7 cellular contexts compared by ENCODE assay signal in the genomic region with DNA sequence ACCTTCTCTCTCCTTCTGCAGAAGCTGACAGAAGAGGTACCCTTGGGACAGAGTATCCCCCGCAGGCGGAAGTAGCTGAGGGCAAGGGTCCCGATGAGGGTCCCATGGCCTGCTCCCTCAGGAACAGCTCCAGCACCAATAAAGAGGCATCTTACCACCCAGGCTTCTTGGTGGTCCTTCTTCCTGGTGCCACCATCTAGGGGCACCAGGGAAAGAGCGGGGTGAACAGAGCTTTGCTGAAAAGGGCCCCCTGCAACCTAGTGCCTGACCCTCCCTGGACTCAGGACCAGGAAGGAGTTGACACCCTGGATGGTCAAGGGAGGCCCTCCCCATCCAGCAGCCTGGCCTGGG. TPM values are rescaled to one million over a fixed set of nuclear protein-coding genes. Genes with fewer than 3 reads are reported as not detected.
DNase-seq lines count a peak whose midpoint lies in the region; ATAC-seq and TF ChIP-seq lines count a peak whose summit lies in the region.

No MANE protein-coding gene starts in this region.

- no peak for TF ChIP-seq CTCF in HFFc6 (IDR thresholded peaks at IDR 0.05)

- intact Hi-C loops in left colon (cut with DNase I, micrococcal nuclease), result no loop called here

- H3K27ac ChIP-seq in substantia nigra (ENCODE audit: low read depth, low read length, poor library complexity, severe bottlenecking), result peak overlapping the region; percentile 99

- peaks cover 26% of the 10 kb centered on the region for H3K4me1 Mint-ChIP-seq in HFFc6 (ENCODE audit: low read depth)
- H3K4me1 Mint-ChIP-seq in activated CD4-positive, alpha-beta memory T cell treated with anti-CD3 and anti-CD28 coated beads, Interleukin-2, amount 10 ng/mL, durations not matched to agents 7 days and 5 days, result peaks cover 52% of the 10 kb centered on the region

- peaks cover 30% of the 10 kb centered on the region for H3K36me3 Mint-ChIP-seq in HFFc6 (ENCODE audit: low read depth)
- H3K36me3 Mint-ChIP-seq in activated CD4-positive, alpha-beta memory T cell treated with anti-CD3 and anti-CD28 coated beads, Interleukin-2, amount 10 ng/mL, durations not matched to agents 7 days and 5 days (ENCODE audit: low read depth), result peaks cover 87% of the 10 kb centered on the region

- DNase-seq in HFFc6 (no peak), left colon (no peak), substantia nigra (lab: John Stamatoyannopoulos, UW) (no peak), NCI-H1105 treated with DMSO at 0.1 percent for 48 hours (lab: John Stamatoyannopoulos, UW) (no peak)
- DNase-seq in activated CD4-positive, alpha-beta memory T cell treated with anti-CD3 and anti-CD28 coated beads, Interleukin-2, amount 10 ng/mL, durations not matched to agents 7 days and 5 days, result no peak

- POLR2A ChIA-PET in activated CD4-positive, alpha-beta memory T cell treated with anti-CD3 and anti-CD28 coated beads, Interleukin-2, amount 10 ng/mL, durations not matched to agents 7 days and 5 days (lab: Charles Lee), result interaction anchor here (0.8 to 18.6 kb wide), 35 partner anchors 17 to 858 kb away, joined by 3 to 652 read pairs (median 12); a partner anchor contains a TSS

- ATAC-seq in left colon, result peak; percentile 6
- ATAC-seq in GM18870 (IDR thresholded peaks at IDR 0.05; ENCODE audit: unreplicated experiment), result no peak
- no peak for ATAC-seq in HG03521 (IDR thresholded peaks at IDR 0.05; ENCODE audit: unreplicated experiment)

- H3K4me3 Mint-ChIP-seq in HFFc6, result no peak overlapping the region
- H3K4me3 Mint-ChIP-seq in activated CD4-positive, alpha-beta memory T cell treated with anti-CD3 and anti-CD28 coated beads, Interleukin-2, amount 10 ng/mL, durations not matched to agents 7 days and 5 days, result peak overlapping the region; percentile 100

- H3K27ac Mint-ChIP-seq in HFFc6, result peak overlapping the region; percentile 89
- H3K27ac Mint-ChIP-seq in activated CD4-positive, alpha-beta memory T cell treated with anti-CD3 and anti-CD28 coated beads, Interleukin-2, amount 10 ng/mL, durations not matched to agents 7 days and 5 days, result peak overlapping the region; percentile 100

- H3K27me3 Mint-ChIP-seq in HFFc6 (ENCODE audit: insufficient read depth), result peaks cover 3% of the 10 kb centered on the region; the same call in 1 of the 2 replicates
- no peaks in the 10 kb centered on the region for H3K27me3 Mint-ChIP-seq in activated CD4-positive, alpha-beta memory T cell treated with anti-CD3 and anti-CD28 coated beads, Interleukin-2, amount 10 ng/mL, durations not matched to agents 7 days and 5 days

- CTCF ChIA-PET in activated CD4-positive, alpha-beta memory T cell treated with anti-CD3 and anti-CD28 coated beads, Interleukin-2, amount 10 ng/mL, durations not matched to agents 7 days and 5 days (lab: Charles Lee), result interaction anchor here (0.7 to 3.4 kb wide), 33 partner anchors 9 to 271 kb away, joined by 3 to 76 read pairs (median 8); a partner anchor contains a TSS

- no peaks in the 10 kb centered on the region for H3K9me3 Mint-ChIP-seq in HFFc6
- no peaks in the 10 kb centered on the region for H3K9me3 Mint-ChIP-seq in activated CD4-positive, alpha-beta memory T cell treated with anti-CD3 and anti-CD28 coated beads, Interleukin-2, amount 10 ng/mL, durations not matched to agents 7 days and 5 days

RNA-seq across cellular contexts. Expression of a gene that starts 0.6 kb away (rescaled TPM):
- 10 to 100 TPM; 23.6 to 38.8 (median 32.3) TPM for total RNA-seq in HFFc6 (2021; fragmentation: NEBNext Ultra II Directional; extraction: Animal tissue kit (Norgen Biotek cat#: 25700))
- total RNA-seq in activated CD4-positive, alpha-beta memory T cell treated with anti-CD3 and anti-CD28 coated beads, Interleukin-2, amount 10 ng/mL, durations not matched to agents 7 days and 5 days, result 100 to 1,000 TPM; 262 to 267 TPM
- 100 to 1,000 TPM in 1 of 2 donors, 10 to 100 TPM in 1; 53.7 to 105 TPM for total RNA-seq in left colon

RNA-seq across cellular contexts. Expression of a gene that starts 11.4 kb away (rescaled TPM):
- total RNA-seq in HFFc6 (2021; fragmentation: NEBNext Ultra II Directional; extraction: Animal tissue kit (Norgen Biotek cat#: 25700)), result 1 to 10 TPM; 2.9 to 3.9 (median 3.2) TPM
- total RNA-seq in activated CD4-positive, alpha-beta memory T cell treated with anti-CD3 and anti-CD28 coated beads, Interleukin-2, amount 10 ng/mL, durations not matched to agents 7 days and 5 days, result 10 to 100 TPM; 48.0 to 51.9 TPM
- total RNA-seq in left colon, result 10 to 100 TPM in 1 of 2 donors, 1 to 10 TPM in 1; 6.9 to 21.0 TPM

RNA-seq across cellular contexts. Expression of a gene that starts 13.2 kb away (rescaled TPM):
- 10 to 100 TPM; 38.5 to 53.6 (median 47.2) TPM for total RNA-seq in HFFc6 (2021; fragmentation: NEBNext Ultra II Directional; extraction: Animal tissue kit (Norgen Biotek cat#: 25700))
- 100 to 1,000 TPM; 122 to 129 TPM for total RNA-seq in activated CD4-positive, alpha-beta memory T cell treated with anti-CD3 and anti-CD28 coated beads, Interleukin-2, amount 10 ng/mL, durations not matched to agents 7 days and 5 days
- 10 to 100 TPM; 49.1 to 50.3 TPM for total RNA-seq in left colon

RNA-seq across cellular contexts. Expression of a gene that starts 14.1 kb away (rescaled TPM):
- total RNA-seq in HFFc6 (2021; fragmentation: NEBNext Ultra II Directional; extraction: Animal tissue kit (Norgen Biotek cat#: 25700)), result 100 to 1,000 TPM; 108 to 143 (median 136) TPM
- total RNA-seq in activated CD4-positive, alpha-beta memory T cell treated with anti-CD3 and anti-CD28 coated beads, Interleukin-2, amount 10 ng/mL, durations not matched to agents 7 days and 5 days, result 100 to 1,000 TPM; 395 to 405 TPM
- 100 to 1,000 TPM; 140 to 240 TPM for total RNA-seq in left colon

RNA-seq across cellular contexts. Expression of a gene that starts 19.1 kb away (rescaled TPM):
- total RNA-seq in HFFc6 (2021; fragmentation: NEBNext Ultra II Directional; extraction: Animal tissue kit (Norgen Biotek cat#: 25700)), result 10 to 100 TPM; 13.2 to 17.0 (median 15.3) TPM
- total RNA-seq in activated CD4-positive, alpha-beta memory T cell treated with anti-CD3 and anti-CD28 coated beads, Interleukin-2, amount 10 ng/mL, durations not matched to agents 7 days and 5 days, result 10 to 100 TPM; 45.0 to 51.7 TPM
- 10 to 100 TPM; 13.9 to 25.7 TPM for total RNA-seq in left colon
